Comparison of ENCODE assay signal across 22 cellular contexts in genomic region chr10:15630353-15630752, GRCh38.
DNase-seq lines count a peak whose midpoint lies in the region; ATAC-seq and TF ChIP-seq lines count a peak whose summit lies in the region.
"Had no signal": no experiment of that assay in that cellular context is flagged by ENCODE, and none has a peak within 500 bp of the region (broad histone marks: within the 10 kb centered on the region; RNA-seq: fewer than 3 reads in every experiment).

No MANE protein-coding gene starts in this region.

- TF ChIP-seq POLR2A in heart left ventricle (IDR thresholded peaks at IDR 0.05) = no peak

- H3K4me3 ChIP-seq in heart left ventricle (no peak overlapping the region), right cardiac atrium (ENCODE audit: low read length) (no peak overlapping the region)
- H3K4me3 ChIP-seq: BLaER1 treated with 17β-estradiol and CSF1 and Interleukin-3, amounts not matched to agents 10 nM and 100 nM; GM23338; HAP-1; SK-N-MC had no signal

- DNase-seq in heart left ventricle = peak in 2 of 5 donors; percentile 27 to 39
- DNase-seq in Right ventricle myocardium superior = no peak
- peak; percentile 1 for DNase-seq in cerebellum (ENCODE audit: low spot score)
- DNase-seq in right cardiac atrium = no peak
- peak; percentile 75 for DNase-seq in pulmonary artery endothelial cell (ENCODE audit: low read depth, low spot score)
- no peak for DNase-seq in NCI-H187 treated with DMSO at 0.1 percent for 48 hours (lab: John Stamatoyannopoulos, UW)
- DNase-seq: 8988T; Caco-2; CD4-positive, alpha-beta memory T cell; DMS 273 treated with DMSO at 0.1 percent for 48 hours; DMS79 treated with DMSO at 0.1 percent for 48 hours; KG1; NCI-H1092 treated with DMSO at 0.1 percent for 48 hours; NCI-H1436 treated with DMSO at 0.1 percent for 48 hours; NCI-H2029; NCI-H526; SHP77 had no signal

- H3K9me3 ChIP-seq in heart left ventricle (no peaks in the 10 kb centered on the region), right cardiac atrium (ENCODE audit: control insufficient read depth, low read length) (no peaks in the 10 kb centered on the region)
- H3K9me3 ChIP-seq: BLaER1 treated with 17β-estradiol and CSF1 and Interleukin-3, amounts not matched to agents 10 nM and 100 nM; Caco-2; HAP-1 had no signal

- H3K27me3 ChIP-seq in heart left ventricle (no peaks in the 10 kb centered on the region), right cardiac atrium (ENCODE audit: control insufficient read depth, insufficient read depth) (no peaks in the 10 kb centered on the region)
- H3K27me3 ChIP-seq: BLaER1 treated with 17β-estradiol and CSF1 and Interleukin-3, amounts not matched to agents 10 nM and 100 nM had no signal

- no peak for TF ChIP-seq CTCF in heart left ventricle (IDR thresholded peaks at IDR 0.05)

- H3K4me1 ChIP-seq in heart left ventricle = peaks cover 0 to 16% (median 0%) of the 10 kb centered on the region in 12 donors
- no peaks in the 10 kb centered on the region for H3K4me1 ChIP-seq in right cardiac atrium (ENCODE audit: control insufficient read depth, insufficient read depth, low read length)
- H3K4me1 ChIP-seq: BLaER1 treated with 17β-estradiol and CSF1 and Interleukin-3, amounts not matched to agents 10 nM and 100 nM; Caco-2; HAP-1 had no signal

- H3K27ac ChIP-seq in heart left ventricle (peak overlapping the region in 3 of 12 donors; percentile 6 to 23 (median 12)), right cardiac atrium (ENCODE audit: low read length) (no peak overlapping the region)
- H3K27ac ChIP-seq: BLaER1 treated with 17β-estradiol and CSF1 and Interleukin-3, amounts not matched to agents 10 nM and 100 nM; SK-N-MC had no signal

- WGBS in heart left ventricle, 4 donors = 63 to 71% (median 67%) methylated on average over 5 of the region's 5 CpGs
- 73% methylated on average over 5 of the region's 5 CpGs for WGBS in right cardiac atrium

- intact Hi-C loops in heart left ventricle (cut with DNase I) = no loop called here
- intact Hi-C loops in Right ventricle myocardium superior (cut with DNase I) = no loop called here
- intact Hi-C loops in right cardiac atrium (cut with DNase I) = no loop called here

- ATAC-seq in heart left ventricle (peak; percentile 58 to 93 (median 67)), Right ventricle myocardium superior (ENCODE audit: poor library complexity) (no peak), right cardiac atrium (peak; percentile 74 to 95), HG02852 (IDR thresholded peaks at IDR 0.05; ENCODE audit: unreplicated experiment) (no peak)
- ATAC-seq: GM23338 had no signal

- H3K36me3 ChIP-seq in heart left ventricle = no peaks in the 10 kb centered on the region
- H3K36me3 ChIP-seq: HAP-1 had no signal

Comparison
In these comparisons a context has a peak if more than half of its experiments do, and no peak if none do; other contexts are left out.
1. ATAC-seq: peak in heart left ventricle (4 of 4) and right cardiac atrium (2 of 2); none in Right ventricle myocardium superior (single experiment) and HG02852 (single experiment).
2. DNase-seq: peak in cerebellum (single experiment) and pulmonary artery endothelial cell (single experiment); none in Right ventricle myocardium superior (single experiment), right cardiac atrium (0 of 3) and NCI-H187 treated with DMSO at 0.1 percent for 48 hours (single experiment).